ENCODE assay signal across 13 cellular contexts in the genomic region with DNA sequence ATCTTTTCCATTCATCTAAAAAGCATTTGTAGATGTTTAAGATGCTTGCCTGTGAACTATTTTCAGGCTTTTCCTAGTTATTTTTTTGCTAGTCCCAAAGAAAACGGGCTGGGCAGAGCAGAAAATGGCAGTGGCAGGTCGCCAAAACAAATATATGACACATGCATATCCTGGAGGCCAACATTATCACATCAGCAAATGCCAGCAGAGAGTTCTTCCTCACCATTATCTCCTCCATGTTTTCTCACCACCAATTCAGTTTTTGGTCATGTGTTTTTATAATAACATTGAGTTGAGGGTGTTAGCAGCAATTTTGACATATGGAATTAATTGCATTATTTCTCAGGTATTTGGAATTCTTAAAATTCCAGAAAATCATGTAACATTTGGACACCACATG.
DNase-seq lines count a peak whose midpoint lies in the region; ATAC-seq, FAIRE-seq and TF ChIP-seq lines count a peak whose summit lies in the region.
"Had no signal": no experiment of that assay in that cellular context is flagged by ENCODE, and none has a peak within 500 bp of the region (broad histone marks: within the 10 kb centered on the region; RNA-seq: fewer than 3 reads in every experiment).

No MANE protein-coding gene starts in this region.

- FAIRE-seq in pancreas (lab: Jason Lieb, UNC) = no peak

- no peak overlapping the region for H3K4me3 ChIP-seq in pancreas
- H3K4me3 ChIP-seq: gastrocnemius medialis, skin epidermis had no signal

- H3K27ac Mint-ChIP-seq in activated CD8-positive, alpha-beta T cell treated with anti-CD3 and anti-CD28 coated beads, Interleukin-2, amount 10 ng/mL, durations not matched to agents 7 days and 5 days = no peak overlapping the region
- no peak overlapping the region for H3K27ac Mint-ChIP-seq in T-cell
- H3K27ac Mint-ChIP-seq: activated CD4-positive, alpha-beta memory T cell treated with anti-CD3 and anti-CD28 coated beads for 36 hours; stimulated activated memory B cell treated with anti-CD40 and anti-IgM and Interleukin-4, amounts not matched to agents 10 μg/mL and 1 μg/mL and 100 μg/mL, for 72 hours had no signal

- H3K36me3 Mint-ChIP-seq in activated CD8-positive, alpha-beta T cell treated with anti-CD3 and anti-CD28 coated beads, Interleukin-2, amount 10 ng/mL, durations not matched to agents 7 days and 5 days (ENCODE audit: low read depth) = no peaks in the 10 kb centered on the region
- no peaks in the 10 kb centered on the region for H3K36me3 Mint-ChIP-seq in T-cell
- H3K36me3 Mint-ChIP-seq: activated CD4-positive, alpha-beta memory T cell treated with anti-CD3 and anti-CD28 coated beads for 36 hours; stimulated activated memory B cell treated with anti-CD40 and anti-IgM and Interleukin-4, amounts not matched to agents 10 μg/mL and 1 μg/mL and 100 μg/mL, for 72 hours had no signal

- H3K27me3 ChIP-seq in pancreas = no peaks in the 10 kb centered on the region
- H3K27me3 ChIP-seq: gastrocnemius medialis had no signal

- DNase-seq in EL (peak; percentile 91), NCI-H460 (ENCODE audit: extremely low read depth, low read depth) (peak; percentile 43), dermis microvascular lymphatic vessel endothelial cell (ENCODE audit: low read depth in 2 of 2) (peak; percentile 68 to 83), pancreas (peak in 3 of 6 donors; percentile 3 to 26 (median 17)), NCI-H1105 treated with DMSO at 0.1 percent for 48 hours (lab: John Stamatoyannopoulos, UW) (no peak), T-cell (no peak)
- no peak for DNase-seq in activated CD8-positive, alpha-beta T cell treated with anti-CD3 and anti-CD28 coated beads, Interleukin-2, amount 10 ng/mL, durations not matched to agents 7 days and 5 days
- DNase-seq: activated CD4-positive, alpha-beta memory T cell treated with anti-CD3 and anti-CD28 coated beads for 36 hours; gastrocnemius medialis; midbrain had no signal

- intact Hi-C loops in pancreas (cut with DNase I) = no loop called here

- no peaks in the 10 kb centered on the region for H3K4me1 ChIP-seq in pancreas
- H3K4me1 ChIP-seq: gastrocnemius medialis had no signal

- ATAC-seq in pancreas (peak; percentile 43 to 77 (median 60)), T-cell (replicated peaks in 1 of 4) (no peak), GM18909 (IDR thresholded peaks at IDR 0.05; ENCODE audit: poor library complexity, unreplicated experiment) (no peak)
- no peak for ATAC-seq in activated CD8-positive, alpha-beta T cell treated with anti-CD3 and anti-CD28 coated beads, Interleukin-2, amount 10 ng/mL, durations not matched to agents 7 days and 5 days
- ATAC-seq: gastrocnemius medialis; stimulated activated memory B cell treated with anti-CD40 and anti-IgM and Interleukin-4, amounts not matched to agents 10 μg/mL and 1 μg/mL and 100 μg/mL, for 72 hours had no signal

- POLR2A ChIA-PET in activated CD8-positive, alpha-beta T cell treated with anti-CD3 and anti-CD28 coated beads, Interleukin-2, amount 10 ng/mL, durations not matched to agents 7 days and 5 days (lab: Charles Lee) = no interaction called here
- POLR2A ChIA-PET in T-cell (lab: Charles Lee) = no interaction called here

- TF ChIP-seq CTCF in pancreas (IDR thresholded peaks at IDR 0.05) = no peak

- CTCF ChIA-PET in activated CD8-positive, alpha-beta T cell treated with anti-CD3 and anti-CD28 coated beads, Interleukin-2, amount 10 ng/mL, durations not matched to agents 7 days and 5 days (lab: Charles Lee) = no interaction called here
- CTCF ChIA-PET in T-cell (lab: Charles Lee) = no interaction called here

- 5 to 8% methylated on average over 2 of the region's 2 CpGs for WGBS in pancreas, 2 donors

- H3K27me3 Mint-ChIP-seq in activated CD8-positive, alpha-beta T cell treated with anti-CD3 and anti-CD28 coated beads, Interleukin-2, amount 10 ng/mL, durations not matched to agents 7 days and 5 days (ENCODE audit: low read depth) = peaks cover 6% of the 10 kb centered on the region
- peaks cover 0 to 11% of the 10 kb centered on the region in 2 donors for H3K27me3 Mint-ChIP-seq in T-cell
- H3K27me3 Mint-ChIP-seq: stimulated activated memory B cell treated with anti-CD40 and anti-IgM and Interleukin-4, amounts not matched to agents 10 μg/mL and 1 μg/mL and 100 μg/mL, for 72 hours had no signal

- H3K27ac ChIP-seq in pancreas = no peak overlapping the region
- H3K27ac ChIP-seq: gastrocnemius medialis, skin epidermis had no signal

- no peaks in the 10 kb centered on the region for H3K36me3 ChIP-seq in pancreas
- H3K36me3 ChIP-seq: gastrocnemius medialis had no signal

- no peaks in the 10 kb centered on the region for H3K4me1 Mint-ChIP-seq in activated CD8-positive, alpha-beta T cell treated with anti-CD3 and anti-CD28 coated beads, Interleukin-2, amount 10 ng/mL, durations not matched to agents 7 days and 5 days (ENCODE audit: low read depth)
- no peaks in the 10 kb centered on the region for H3K4me1 Mint-ChIP-seq in T-cell
- H3K4me1 Mint-ChIP-seq: stimulated activated memory B cell treated with anti-CD40 and anti-IgM and Interleukin-4, amounts not matched to agents 10 μg/mL and 1 μg/mL and 100 μg/mL, for 72 hours had no signal

- H3K9me3 Mint-ChIP-seq in activated CD8-positive, alpha-beta T cell treated with anti-CD3 and anti-CD28 coated beads, Interleukin-2, amount 10 ng/mL, durations not matched to agents 7 days and 5 days (ENCODE audit: insufficient read depth) = peaks cover 8% of the 10 kb centered on the region
- peaks cover 6 to 13% (median 7%) of the 10 kb centered on the region in 3 donors for H3K9me3 Mint-ChIP-seq in T-cell

- no peak overlapping the region for H3K4me3 Mint-ChIP-seq in activated CD8-positive, alpha-beta T cell treated with anti-CD3 and anti-CD28 coated beads, Interleukin-2, amount 10 ng/mL, durations not matched to agents 7 days and 5 days
- no peak overlapping the region for H3K4me3 Mint-ChIP-seq in T-cell
- H3K4me3 Mint-ChIP-seq: activated CD4-positive, alpha-beta memory T cell treated with anti-CD3 and anti-CD28 coated beads for 36 hours; stimulated activated memory B cell treated with anti-CD40 and anti-IgM and Interleukin-4, amounts not matched to agents 10 μg/mL and 1 μg/mL and 100 μg/mL, for 72 hours had no signal

- no peaks in the 10 kb centered on the region for H3K9me3 ChIP-seq in pancreas
- H3K9me3 ChIP-seq: gastrocnemius medialis had no signal

Comparison
In these comparisons a context has a peak if more than half of its experiments do, and no peak if none do; other contexts are left out.
1. DNase-seq: peak in EL (single experiment), NCI-H460 (single experiment) and dermis microvascular lymphatic vessel endothelial cell (2 of 2); none in activated CD8-positive, alpha-beta T cell treated with anti-CD3 and anti-CD28 coated beads, Interleukin-2, amount 10 ng/mL, durations not matched to agents 7 days and 5 days (single experiment), NCI-H1105 treated with DMSO at 0.1 percent for 48 hours (single experiment) and T-cell (0 of 34).
2. ATAC-seq: peak in pancreas (4 of 4); none in activated CD8-positive, alpha-beta T cell treated with anti-CD3 and anti-CD28 coated beads, Interleukin-2, amount 10 ng/mL, durations not matched to agents 7 days and 5 days (single experiment), T-cell (0 of 4) and GM18909 (single experiment).